ENCODE assay signal across 1 cellular context in genomic region chr4:40418430-40419230, GRCh38.
TF ChIP-seq lines count a peak whose summit lies in the region.

No MANE protein-coding gene starts in this region.

TF ChIP-seq in GM12878, 131 proteins besides CTCF, POLR2A, EP300 and RAD21 (continued from another document):
- no peak for TF ChIP-seq E2F4 (IDR thresholded peaks at IDR 0.05; ENCODE audit: low read depth, low read length)
- no peak for TF ChIP-seq FOXK2 (IDR thresholded peaks at IDR 0.05)
- no peak for TF ChIP-seq SREBF1 (IDR thresholded peaks at IDR 0.05; ENCODE audit: low read length)
